Comparison of ENCODE assay signal across 8 cellular contexts in the genomic region with DNA sequence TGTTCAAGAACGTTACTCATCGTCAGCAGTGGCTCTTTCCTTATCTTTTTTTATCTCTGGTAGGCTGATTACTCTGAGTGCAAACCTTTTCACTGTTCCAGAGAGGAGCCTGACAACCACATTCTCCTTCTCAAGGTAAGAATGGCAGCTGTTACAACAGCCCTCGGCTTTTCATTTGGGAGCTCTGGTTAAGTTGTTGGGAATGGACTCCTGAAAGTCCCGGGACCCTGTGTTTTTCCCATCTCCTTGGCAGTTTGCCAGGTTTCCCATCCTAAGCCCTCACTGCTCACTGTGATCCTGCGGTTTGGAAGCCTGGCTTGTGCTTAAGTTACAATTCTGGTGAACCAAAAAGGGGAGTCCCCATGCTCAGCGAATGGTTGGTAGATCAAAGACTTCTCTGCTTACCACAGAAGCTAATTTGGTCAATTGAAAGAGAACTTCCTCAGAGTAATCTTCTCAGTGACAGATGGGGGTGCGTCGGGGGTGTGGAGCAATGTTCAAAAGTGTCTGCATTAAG.
DNase-seq lines count a peak whose midpoint lies in the region; ATAC-seq and TF ChIP-seq lines count a peak whose summit lies in the region.

No MANE protein-coding gene starts in this region.

- no peak overlapping the region for H3K27ac Mint-ChIP-seq in central memory CD8-positive, alpha-beta T cell (ENCODE audit: low read depth)

- H3K4me1 Mint-ChIP-seq in central memory CD8-positive, alpha-beta T cell, result peaks cover 8% of the 10 kb centered on the region

- ATAC-seq in GM18867 (IDR thresholded peaks at IDR 0.05; ENCODE audit: unreplicated experiment), result peak; percentile 98
- ATAC-seq in HG02642 (IDR thresholded peaks at IDR 0.05; ENCODE audit: poor library complexity, unreplicated experiment), result peak; percentile 98
- peak; percentile 46 for ATAC-seq in central memory CD8-positive, alpha-beta T cell (replicated peaks; ENCODE audit: extremely low read depth, poor library complexity, severe bottlenecking)
- ATAC-seq in activated CD4-positive, CD25-positive, alpha-beta regulatory T cell treated with anti-CD3 and anti-CD28 coated beads, Interleukin-2, amount 50 U/mL, for 24 hours, result no peak

- DNase-seq in NCI-H2171 (lab: John Stamatoyannopoulos, UW) (peak; percentile 22), NCI-H774 (lab: John Stamatoyannopoulos, UW) (no peak), kidney glomerular epithelial cell (lab: John Stamatoyannopoulos, UW) (no peak), A673 (ENCODE audit: low spot score) (no peak)
- DNase-seq in central memory CD8-positive, alpha-beta T cell (ENCODE audit: low spot score in 2 of 2), result no peak

- no peak overlapping the region for H3K27ac ChIP-seq in A673 (ENCODE audit: low read depth, low read length, poor library complexity, severe bottlenecking)

- H3K27me3 ChIP-seq in A673 (replicated peaks; ENCODE audit: insufficient read depth, low read depth, low read length, poor library complexity), result no peaks in the 10 kb centered on the region

- H3K4me3 Mint-ChIP-seq in central memory CD8-positive, alpha-beta T cell, result no peak overlapping the region

- H3K36me3 Mint-ChIP-seq in central memory CD8-positive, alpha-beta T cell (ENCODE audit: insufficient read depth), result no peaks in the 10 kb centered on the region

- CTCF ChIA-PET in A673 (lab: Charles Lee), result no interaction called here

- peaks cover 18% of the 10 kb centered on the region for H3K27me3 Mint-ChIP-seq in central memory CD8-positive, alpha-beta T cell

- no peaks in the 10 kb centered on the region for H3K9me3 Mint-ChIP-seq in central memory CD8-positive, alpha-beta T cell

- no TSS peak for BruUV-seq in A673 (replicated peaks; lab: Mats Ljungman, UMichigan)

- intact Hi-C loops in A673 (cut with micrococcal nuclease; ENCODE audit: unreplicated experiment), result no loop called here

- no peaks in the 10 kb centered on the region for H3K9me3 ChIP-seq in A673 (ENCODE audit: low read depth, low read length, poor library complexity, severe bottlenecking)

- no peaks in the 10 kb centered on the region for H3K36me3 ChIP-seq in A673 (ENCODE audit: insufficient read depth, low read length, poor library complexity, severe bottlenecking)

- no peak for TF ChIP-seq CTCF in A673 (conservative IDR thresholded peaks at IDR 0.05; ENCODE audit: low read depth, low read length)

- H3K4me3 ChIP-seq in A673 (ENCODE audit: low read depth, low read length, poor library complexity, severe bottlenecking), result no peak overlapping the region

- no peaks in the 10 kb centered on the region for H3K4me1 ChIP-seq in A673 (ENCODE audit: insufficient read depth, low read length, poor library complexity, severe bottlenecking)

- POLR2A ChIA-PET in A673 (lab: Charles Lee; ENCODE audit: low non-redundant PET), result no interaction called here

Comparison
In these comparisons a context has a peak if more than half of its experiments do, and no peak if none do; other contexts are left out.
1. ATAC-seq: peak in GM18867 (single experiment), HG02642 (single experiment) and central memory CD8-positive, alpha-beta T cell (single experiment); none in activated CD4-positive, CD25-positive, alpha-beta regulatory T cell treated with anti-CD3 and anti-CD28 coated beads, Interleukin-2, amount 50 U/mL, for 24 hours (0 of 2).